1 cellular context compared by ENCODE assay signal in the genomic region with DNA sequence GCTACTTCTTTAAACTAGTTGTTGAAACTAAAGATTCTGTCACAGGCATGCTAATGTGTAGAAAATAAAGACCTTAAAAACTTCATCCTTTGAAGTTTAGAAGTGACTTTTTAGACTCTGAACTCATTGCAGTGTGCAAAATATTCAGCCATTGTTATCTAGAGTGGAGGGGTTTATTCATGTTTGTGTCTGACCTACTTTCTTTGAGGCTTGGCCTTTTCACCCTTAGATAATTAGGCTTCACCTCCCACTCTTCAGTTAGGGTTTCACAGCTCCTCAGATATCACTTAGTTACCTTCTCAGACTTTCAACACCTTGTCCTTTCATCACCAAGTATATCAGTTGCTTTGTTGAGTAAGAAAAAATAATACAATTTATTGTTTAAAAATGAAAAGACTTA.
TF ChIP-seq lines count a peak whose summit lies in the region.

No MANE protein-coding gene starts in this region.

TF ChIP-seq in K562, 482 proteins besides CTCF, POLR2A, EP300 and RAD21 (continued from another document):
- TF ChIP-seq HDAC3 (IDR thresholded peaks at IDR 0.05; ENCODE audit: borderline replicate concordance, partially characterized antibody) (no peak), ZNF57 (CRISPR knock-in tag; IDR thresholded peaks at IDR 0.05) (no peak), RHOXF2B (CRISPR knock-in tag; conservative IDR thresholded peaks at IDR 0.05) (no peak), SP2 (IDR thresholded peaks at IDR 0.05; ENCODE audit: extremely low read depth, low read depth, low read length, poor library complexity, severe bottlenecking) (no peak), MCM3 (IDR thresholded peaks at IDR 0.05) (no peak), CAMTA2 (CRISPR knock-in tag; conservative IDR thresholded peaks at IDR 0.05) (0 out of 2 replicates have a peak, but pooled peaks have one; percentile 49), ZNF140 (CRISPR knock-in tag; IDR thresholded peaks at IDR 0.05) (no peak), BACH1 (tag; IDR thresholded peaks at IDR 0.05) (no peak), CBFA2T3 (IDR thresholded peaks at IDR 0.05) (peak; percentile 51), SOX6 (IDR thresholded peaks at IDR 0.05) (0 out of 2 replicates have a peak, but pooled peaks have one; percentile 20), PREB (CRISPR knock-in tag; IDR thresholded peaks at IDR 0.05) (no peak)
